1 cellular context compared by ENCODE assay signal in genomic region chr20:35887393-35888064, GRCh38.
TF ChIP-seq lines count a peak whose summit lies in the region.

No MANE protein-coding gene starts in this region.

TF ChIP-seq in K562, 482 proteins besides CTCF, POLR2A, EP300 and RAD21 (continued from another document):
- TF ChIP-seq, protein P1, sequence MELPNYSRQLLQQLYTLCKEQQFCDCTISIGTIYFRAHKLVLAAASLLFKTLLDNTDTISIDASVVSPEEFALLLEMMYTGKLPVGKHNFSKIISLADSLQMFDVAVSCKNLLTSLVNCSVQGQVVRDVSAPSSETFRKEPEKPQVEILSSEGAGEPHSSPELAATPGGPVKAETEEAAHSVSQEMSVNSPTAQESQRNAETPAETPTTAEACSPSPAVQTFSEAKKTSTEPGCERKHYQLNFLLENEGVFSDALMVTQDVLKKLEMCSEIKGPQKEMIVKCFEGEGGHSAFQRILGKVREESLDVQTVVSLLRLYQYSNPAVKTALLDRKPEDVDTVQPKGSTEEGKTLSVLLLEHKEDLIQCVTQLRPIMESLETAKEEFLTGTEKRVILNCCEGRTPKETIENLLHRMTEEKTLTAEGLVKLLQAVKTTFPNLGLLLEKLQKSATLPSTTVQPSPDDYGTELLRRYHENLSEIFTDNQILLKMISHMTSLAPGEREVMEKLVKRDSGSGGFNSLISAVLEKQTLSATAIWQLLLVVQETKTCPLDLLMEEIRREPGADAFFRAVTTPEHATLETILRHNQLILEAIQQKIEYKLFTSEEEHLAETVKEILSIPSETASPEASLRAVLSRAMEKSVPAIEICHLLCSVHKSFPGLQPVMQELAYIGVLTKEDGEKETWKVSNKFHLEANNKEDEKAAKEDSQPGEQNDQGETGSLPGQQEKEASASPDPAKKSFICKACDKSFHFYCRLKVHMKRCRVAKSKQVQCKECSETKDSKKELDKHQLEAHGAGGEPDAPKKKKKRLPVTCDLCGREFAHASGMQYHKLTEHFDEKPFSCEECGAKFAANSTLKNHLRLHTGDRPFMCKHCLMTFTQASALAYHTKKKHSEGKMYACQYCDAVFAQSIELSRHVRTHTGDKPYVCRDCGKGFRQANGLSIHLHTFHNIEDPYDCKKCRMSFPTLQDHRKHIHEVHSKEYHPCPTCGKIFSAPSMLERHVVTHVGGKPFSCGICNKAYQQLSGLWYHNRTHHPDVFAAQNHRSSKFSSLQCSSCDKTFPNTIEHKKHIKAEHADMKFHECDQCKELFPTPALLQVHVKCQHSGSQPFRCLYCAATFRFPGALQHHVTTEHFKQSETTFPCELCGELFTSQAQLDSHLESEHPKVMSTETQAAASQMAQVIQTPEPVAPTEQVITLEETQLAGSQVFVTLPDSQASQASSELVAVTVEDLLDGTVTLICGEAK (IDR thresholded peaks at IDR 0.05): peak; percentile 59; the same call in 1 of the 2 replicates
- TF ChIP-seq, protein P1 (CRISPR knock-in tag; IDR thresholded peaks at IDR 0.05): no peak
- TF ChIP-seq ZNF384 (IDR thresholded peaks at IDR 0.05; ENCODE audit: low read depth, low read length): peak; percentile 68
- peak; percentile 21; the same call in 1 of the 2 replicates for TF ChIP-seq TEAD4 (IDR thresholded peaks at IDR 0.05; ENCODE audit: low read length)
- TF ChIP-seq TEAD4 (CRISPR knock-in tag; IDR thresholded peaks at IDR 0.05; ENCODE audit: borderline replicate concordance): no peak
- no peak for TF ChIP-seq PYGO2 (tag; IDR thresholded peaks at IDR 0.05)
- TF ChIP-seq RCOR1 (IDR thresholded peaks at IDR 0.05; ENCODE audit: borderline replicate concordance in 1 of 2, low read depth in 2 of 2, low read length in 2 of 2): 0 out of 4 replicates have a peak, but pooled peaks of 1 of the 2 experiments have one; percentile 43
- no peak for TF ChIP-seq GTF2E2 (tag; IDR thresholded peaks at IDR 0.05)
TF ChIP-seq in K562: peak in this region for 6.
